Comparison of ENCODE assay signal across 8 cellular contexts in the genomic region with DNA sequence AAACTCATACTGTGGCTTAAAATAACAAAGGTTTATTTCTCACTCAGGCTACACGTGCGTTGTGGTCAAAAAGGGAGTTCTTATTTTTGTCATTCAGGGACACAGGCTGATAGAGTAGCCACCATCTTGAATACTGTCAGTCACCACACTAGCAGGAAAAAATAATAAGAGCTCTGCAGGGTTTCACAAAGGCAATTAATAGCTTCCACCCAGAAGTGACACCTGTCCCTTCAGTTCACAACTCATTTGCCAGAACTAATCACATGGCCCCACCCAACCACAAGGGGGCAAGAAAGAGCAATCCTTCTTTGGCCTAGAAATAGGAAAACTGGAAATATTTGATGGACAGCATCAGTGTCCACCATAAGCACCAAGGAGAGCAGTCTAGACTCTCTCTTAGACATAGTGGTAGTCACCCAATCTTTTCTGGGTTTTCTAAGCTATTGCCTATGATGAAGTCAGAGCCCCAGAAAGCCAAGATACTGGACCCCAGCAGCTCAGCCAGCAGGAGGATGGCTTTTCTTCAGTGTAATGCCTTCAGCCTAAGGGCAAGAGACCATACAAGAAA. TPM values are rescaled to one million over a fixed set of nuclear protein-coding genes. Genes with fewer than 3 reads are reported as not detected.
A peak's percentile ranks its signal among the peaks of the same experiment; 100 is the strongest.
DNase-seq lines count a peak whose midpoint lies in the region; ATAC-seq and TF ChIP-seq lines count a peak whose summit lies in the region.

No MANE protein-coding gene starts in this region.

- H3K4me1 Mint-ChIP-seq in natural killer cell: peaks cover 7 to 8% of the 10 kb centered on the region in 2 donors
- H3K4me1 Mint-ChIP-seq in natural killer cell treated with Interleukin-12 subunit alpha and Interleukin-12 subunit beta and Interleukin-15 and Interleukin-18, amount 100 ng/mL, for 72 hours (ENCODE audit: low read depth in 2 of 2): peaks cover 8 to 10% of the 10 kb centered on the region in 2 donors

- no peak overlapping the region for H3K4me3 ChIP-seq in esophagus muscularis mucosa
- no peak overlapping the region for H3K4me3 ChIP-seq in gastrocnemius medialis

- TF ChIP-seq EP300 in esophagus muscularis mucosa (IDR thresholded peaks at IDR 0.05): no peak

- WGBS in esophagus muscularis mucosa: 86% methylated on average over 2 of the region's 2 CpGs

- peaks cover 10 to 94% (median 38%) of the 10 kb centered on the region in 4 donors for H3K27me3 ChIP-seq in esophagus muscularis mucosa
- H3K27me3 ChIP-seq in gastrocnemius medialis: peaks cover 26 to 31% (median 30%) of the 10 kb centered on the region in 3 donors

- in situ Hi-C loops in gastrocnemius medialis (cut with MboI; ENCODE audit: low sequenced_read_pairs in 4 of 4): no loop called here

- TF ChIP-seq POLR2A in esophagus muscularis mucosa (IDR thresholded peaks at IDR 0.05; ENCODE audit: low read depth) (no peak), gastrocnemius medialis (IDR thresholded peaks at IDR 0.05) (no peak)

- H3K36me3 Mint-ChIP-seq in natural killer cell: no peaks in the 10 kb centered on the region
- H3K36me3 Mint-ChIP-seq in natural killer cell treated with Interleukin-12 subunit alpha and Interleukin-12 subunit beta and Interleukin-15 and Interleukin-18, amount 100 ng/mL, for 72 hours: no peaks in the 10 kb centered on the region

- H3K27me3 Mint-ChIP-seq in natural killer cell (ENCODE audit: low read depth in 2 of 2): peaks cover 52 to 56% of the 10 kb centered on the region in 2 donors
- H3K27me3 Mint-ChIP-seq in natural killer cell treated with Interleukin-12 subunit alpha and Interleukin-12 subunit beta and Interleukin-15 and Interleukin-18, amount 100 ng/mL, for 72 hours: peaks cover 38 to 47% of the 10 kb centered on the region in 2 donors

- H3K36me3 ChIP-seq in esophagus muscularis mucosa (no peaks in the 10 kb centered on the region), gastrocnemius medialis (no peaks in the 10 kb centered on the region)

- no peak overlapping the region for H3K4me3 Mint-ChIP-seq in natural killer cell
- no peak overlapping the region for H3K4me3 Mint-ChIP-seq in natural killer cell treated with Interleukin-12 subunit alpha and Interleukin-12 subunit beta and Interleukin-15 and Interleukin-18, amount 100 ng/mL, for 72 hours

- intact Hi-C loops in natural killer cell (cut with micrococcal nuclease) (loop anchor here (2.0 to 5.0 kb wide), 2 partner anchors 29 to 50 kb away; partner anchors contain the start of gene NES), esophagus muscularis mucosa (cut with DNase I) (no loop called here), gastrocnemius medialis (cut with DNase I; ENCODE audit: low total_unique reads) (no loop called here)

- peaks cover 24 to 28% (median 26%) of the 10 kb centered on the region in 4 donors for H3K4me1 ChIP-seq in esophagus muscularis mucosa
- peaks cover 11 to 18% of the 10 kb centered on the region in 2 donors for H3K4me1 ChIP-seq in gastrocnemius medialis

- peak; percentile 30 for TF ChIP-seq CTCF in natural killer cell (IDR thresholded peaks at IDR 0.05)
- TF ChIP-seq CTCF in esophagus muscularis mucosa (IDR thresholded peaks at IDR 0.05): peak; percentile 51 to 63 (median 53)
- TF ChIP-seq CTCF in gastrocnemius medialis (IDR thresholded peaks at IDR 0.05 in 4 of 5, conservative IDR thresholded peaks at IDR 0.05 in 1 of 5): peak; percentile 24 to 63 (median 52)

- no peaks in the 10 kb centered on the region for H3K9me3 Mint-ChIP-seq in natural killer cell
- H3K9me3 Mint-ChIP-seq in natural killer cell treated with Interleukin-12 subunit alpha and Interleukin-12 subunit beta and Interleukin-15 and Interleukin-18, amount 100 ng/mL, for 72 hours: no peaks in the 10 kb centered on the region

- ATAC-seq in natural killer cell (peak in 1 of 3 donors; percentile 36), gastrocnemius medialis (no peak), GM18868 (IDR thresholded peaks at IDR 0.05; ENCODE audit: unreplicated experiment) (no peak), GM18520 (IDR thresholded peaks at IDR 0.05; ENCODE audit: unreplicated experiment) (no peak)
- no peak for ATAC-seq in natural killer cell treated with Interleukin-12 subunit alpha and Interleukin-12 subunit beta and Interleukin-15 and Interleukin-18, amount 100 ng/mL, for 72 hours

- no peak overlapping the region for H3K27ac ChIP-seq in esophagus muscularis mucosa (replicated peaks in 1 of 4)
- H3K27ac ChIP-seq in gastrocnemius medialis: no peak overlapping the region

- H3K9me3 ChIP-seq in esophagus muscularis mucosa (no peaks in the 10 kb centered on the region), gastrocnemius medialis (no peaks in the 10 kb centered on the region)

- no peak overlapping the region for H3K27ac Mint-ChIP-seq in natural killer cell
- no peak overlapping the region for H3K27ac Mint-ChIP-seq in natural killer cell treated with Interleukin-12 subunit alpha and Interleukin-12 subunit beta and Interleukin-15 and Interleukin-18, amount 100 ng/mL, for 72 hours

- DNase-seq in natural killer cell (no peak), MV-4-11 (lab: John Stamatoyannopoulos, UW) (peak; percentile 2), SW 1271 (lab: John Stamatoyannopoulos, UW) (peak; percentile 10 to 33), esophagus muscularis mucosa (ENCODE audit: extremely low spot score) (no peak), gastrocnemius medialis (no peak)
- DNase-seq in natural killer cell treated with Interleukin-12 subunit alpha and Interleukin-12 subunit beta and Interleukin-15 and Interleukin-18, amount 100 ng/mL, for 72 hours (ENCODE audit: low spot score): no peak

RNA-seq across cellular contexts. Expression of gene HAPLN2, which starts 8.2 kb away (rescaled TPM):
- total RNA-seq in natural killer cell: not detected
- total RNA-seq in natural killer cell treated with Interleukin-12 subunit alpha and Interleukin-12 subunit beta and Interleukin-15 and Interleukin-18, amount 100 ng/mL, for 72 hours: not detected
- 1 to 10 TPM in 3 of 4 donors, under 1 TPM in 1; 0.83 to 5.1 (median 2.2) TPM for total RNA-seq in esophagus muscularis mucosa
- 1 to 10 TPM in 3 of 4 donors, under 1 TPM in 1; 0.53 to 6.0 (median 3.0) TPM for total RNA-seq in gastrocnemius medialis

RNA-seq across cellular contexts. Expression of gene BCAN, which starts 14.5 kb away (rescaled TPM):
- under 1 TPM; 0.18 to 0.25 (median 0.19) TPM for total RNA-seq in natural killer cell
- total RNA-seq in natural killer cell treated with Interleukin-12 subunit alpha and Interleukin-12 subunit beta and Interleukin-15 and Interleukin-18, amount 100 ng/mL, for 72 hours: under 1 TPM; 0.36 to 0.67 TPM
- 1 to 10 TPM in 1 of 4 donors, under 1 TPM in 2, not detected in 1; 0.45 to 1.0 (median 0.99) TPM for total RNA-seq in esophagus muscularis mucosa
- under 1 TPM in 2 of 4 donors, not detected in 2; 0.26 to 0.29 TPM for total RNA-seq in gastrocnemius medialis

RNA-seq across cellular contexts. Expression of gene GPATCH4, which starts 26.1 kb away (rescaled TPM):
- 10 to 100 TPM; 19.3 to 27.3 (median 22.1) TPM for total RNA-seq in natural killer cell
- 100 to 1,000 TPM in 1 of 2 donors, 10 to 100 TPM in 1; 47.9 to 135 TPM for total RNA-seq in natural killer cell treated with Interleukin-12 subunit alpha and Interleukin-12 subunit beta and Interleukin-15 and Interleukin-18, amount 100 ng/mL, for 72 hours
- total RNA-seq in esophagus muscularis mucosa: 10 to 100 TPM; 22.6 to 32.8 (median 26.4) TPM
- 100 to 1,000 TPM in 1 of 4 donors, 10 to 100 TPM in 3; 35.6 to 103 (median 47.6) TPM for total RNA-seq in gastrocnemius medialis

RNA-seq across cellular contexts. Expression of gene NAXE, which starts 35.8 kb away (rescaled TPM):
- 10 to 100 TPM; 32.6 to 52.5 (median 36.6) TPM for total RNA-seq in natural killer cell
- total RNA-seq in natural killer cell treated with Interleukin-12 subunit alpha and Interleukin-12 subunit beta and Interleukin-15 and Interleukin-18, amount 100 ng/mL, for 72 hours: 10 to 100 TPM; 54.0 to 67.5 TPM
- total RNA-seq in esophagus muscularis mucosa: 10 to 100 TPM; 73.5 to 98.0 (median 85.2) TPM
- 10 to 100 TPM; 34.4 to 66.7 (median 46.0) TPM for total RNA-seq in gastrocnemius medialis

RNA-seq across cellular contexts. Expression of gene TTC24, which starts 47.9 kb away (rescaled TPM):
- total RNA-seq in natural killer cell: 1 to 10 TPM; 3.3 to 4.1 (median 4.0) TPM
- total RNA-seq in natural killer cell treated with Interleukin-12 subunit alpha and Interleukin-12 subunit beta and Interleukin-15 and Interleukin-18, amount 100 ng/mL, for 72 hours: 1 to 10 TPM; 1.8 to 2.2 TPM
- not detected for total RNA-seq in esophagus muscularis mucosa
- total RNA-seq in gastrocnemius medialis: 1 to 10 TPM in 1 of 4 donors, not detected in 3; 3.6 TPM

Comparison
In these comparisons a context has a peak if more than half of its experiments do, and no peak if none do; other contexts are left out.
1. DNase-seq: peak in MV-4-11 (single experiment) and SW 1271 (2 of 2); none in natural killer cell (single experiment), natural killer cell treated with Interleukin-12 subunit alpha and Interleukin-12 subunit beta and Interleukin-15 and Interleukin-18, amount 100 ng/mL, for 72 hours (single experiment), esophagus muscularis mucosa (single experiment) and gastrocnemius medialis (0 of 2).
2. Peak in every context shown above with its lines, with median percentiles within 50 percentile points of each other: CTCF ChIP-seq.